ENCODE assay signal across 1 cellular context in the genomic region with DNA sequence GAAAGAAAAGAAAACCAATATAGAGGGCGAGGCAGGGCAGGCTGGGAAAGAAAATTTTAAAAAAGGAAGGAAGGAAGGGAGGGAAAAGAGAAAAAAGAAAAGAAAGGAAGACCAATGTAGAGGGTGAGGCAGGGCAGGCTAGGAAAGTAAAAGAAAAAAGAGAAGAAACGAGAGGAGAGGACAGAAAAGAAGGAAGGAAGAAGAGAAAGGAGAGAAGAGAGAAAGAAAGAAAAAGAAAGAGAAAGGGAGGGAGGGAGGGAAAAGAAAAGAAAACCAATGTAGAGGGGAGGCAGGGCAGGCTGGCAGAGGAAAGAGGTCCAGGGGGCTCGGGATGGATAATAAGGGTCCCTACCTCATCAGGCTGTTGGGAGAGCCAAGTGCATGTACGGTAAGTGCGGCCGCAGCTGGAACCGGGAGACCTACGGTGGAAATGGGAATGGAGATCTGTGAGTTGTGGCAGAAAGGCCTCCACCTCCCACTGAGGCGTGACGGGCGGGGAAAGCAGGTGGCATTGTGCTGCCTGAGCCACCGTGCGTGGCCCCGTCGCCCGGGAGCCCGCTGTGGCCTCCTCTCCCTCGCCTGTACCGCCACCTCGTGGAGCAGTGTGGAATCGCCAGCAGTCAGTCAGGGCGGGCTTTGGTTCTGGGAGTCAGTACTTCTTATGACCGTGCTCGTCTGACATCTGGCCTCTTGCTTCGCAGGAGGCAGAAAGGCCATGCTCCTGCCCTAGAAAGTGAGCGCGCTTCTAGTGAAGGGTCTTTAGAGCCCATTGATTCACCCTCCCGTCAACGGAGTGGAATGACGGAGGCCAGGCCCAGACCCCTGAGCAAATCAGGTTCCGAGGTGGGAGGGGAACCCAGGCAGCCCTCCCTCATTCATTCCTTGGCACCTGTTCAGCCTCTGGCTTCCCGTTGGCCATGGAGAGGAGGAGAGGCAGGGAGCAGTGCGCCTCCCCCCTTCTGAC.
A peak's percentile ranks its signal among the peaks of the same experiment; 100 is the strongest.
TF ChIP-seq lines count a peak whose summit lies in the region.

No MANE protein-coding gene starts in this region.

TF ChIP-seq in WTC11, 78 proteins besides CTCF, POLR2A, EP300 and RAD21 (continued from another document and continues in another):
- TF ChIP-seq NR1H2 (CRISPR knock-in tag; IDR thresholded peaks at IDR 0.05) (no peak), ZNF121 (CRISPR knock-in tag; IDR thresholded peaks at IDR 0.05) (peak; percentile 77), FOXJ3 (CRISPR knock-in tag; IDR thresholded peaks at IDR 0.05; ENCODE audit: borderline replicate concordance) (no peak), JAZF1 (CRISPR knock-in tag; IDR thresholded peaks at IDR 0.05) (no peak), MXD4 (CRISPR knock-in tag; IDR thresholded peaks at IDR 0.05; ENCODE audit: borderline replicate concordance) (no peak), FOXK1 (CRISPR knock-in tag; IDR thresholded peaks at IDR 0.05) (no peak), TEAD4 (CRISPR knock-in tag; IDR thresholded peaks at IDR 0.05) (no peak), MYBL2 (CRISPR knock-in tag; IDR thresholded peaks at IDR 0.05) (no peak), SP1 (CRISPR knock-in tag; conservative IDR thresholded peaks at IDR 0.05) (0 out of 2 replicates have a peak, but pooled peaks have one; percentile 27), NFATC4 (CRISPR knock-in tag; IDR thresholded peaks at IDR 0.05) (no peak), HMGA2 (CRISPR knock-in tag; IDR thresholded peaks at IDR 0.05) (no peak), IRF2 (CRISPR knock-in tag; IDR thresholded peaks at IDR 0.05; ENCODE audit: borderline replicate concordance, low read depth) (no peak), SMAD4 (CRISPR knock-in tag; IDR thresholded peaks at IDR 0.05) (no peak), GRHL2 (CRISPR knock-in tag; IDR thresholded peaks at IDR 0.05; ENCODE audit: insufficient replicate concordance, severe bottlenecking) (no peak), ZNF423 (CRISPR knock-in tag; IDR thresholded peaks at IDR 0.05) (no peak), JUN (CRISPR knock-in tag; IDR thresholded peaks at IDR 0.05) (no peak), SOX15 (CRISPR knock-in tag; IDR thresholded peaks at IDR 0.05) (no peak), ZNF416 (CRISPR knock-in tag; IDR thresholded peaks at IDR 0.05) (no peak)
- TF ChIP-seq, protein P1, sequence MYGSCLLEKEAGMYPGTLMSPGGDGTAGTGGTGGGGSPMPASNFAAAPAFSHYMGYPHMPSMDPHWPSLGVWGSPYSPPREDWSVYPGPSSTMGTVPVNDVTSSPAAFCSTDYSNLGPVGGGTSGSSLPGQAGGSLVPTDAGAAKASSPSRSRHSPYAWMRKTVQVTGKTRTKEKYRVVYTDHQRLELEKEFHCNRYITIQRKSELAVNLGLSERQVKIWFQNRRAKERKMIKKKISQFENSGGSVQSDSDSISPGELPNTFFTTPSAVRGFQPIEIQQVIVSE (CRISPR knock-in tag; IDR thresholded peaks at IDR 0.05; ENCODE audit: borderline replicate concordance), result no peak
- TF ChIP-seq, protein P2, sequence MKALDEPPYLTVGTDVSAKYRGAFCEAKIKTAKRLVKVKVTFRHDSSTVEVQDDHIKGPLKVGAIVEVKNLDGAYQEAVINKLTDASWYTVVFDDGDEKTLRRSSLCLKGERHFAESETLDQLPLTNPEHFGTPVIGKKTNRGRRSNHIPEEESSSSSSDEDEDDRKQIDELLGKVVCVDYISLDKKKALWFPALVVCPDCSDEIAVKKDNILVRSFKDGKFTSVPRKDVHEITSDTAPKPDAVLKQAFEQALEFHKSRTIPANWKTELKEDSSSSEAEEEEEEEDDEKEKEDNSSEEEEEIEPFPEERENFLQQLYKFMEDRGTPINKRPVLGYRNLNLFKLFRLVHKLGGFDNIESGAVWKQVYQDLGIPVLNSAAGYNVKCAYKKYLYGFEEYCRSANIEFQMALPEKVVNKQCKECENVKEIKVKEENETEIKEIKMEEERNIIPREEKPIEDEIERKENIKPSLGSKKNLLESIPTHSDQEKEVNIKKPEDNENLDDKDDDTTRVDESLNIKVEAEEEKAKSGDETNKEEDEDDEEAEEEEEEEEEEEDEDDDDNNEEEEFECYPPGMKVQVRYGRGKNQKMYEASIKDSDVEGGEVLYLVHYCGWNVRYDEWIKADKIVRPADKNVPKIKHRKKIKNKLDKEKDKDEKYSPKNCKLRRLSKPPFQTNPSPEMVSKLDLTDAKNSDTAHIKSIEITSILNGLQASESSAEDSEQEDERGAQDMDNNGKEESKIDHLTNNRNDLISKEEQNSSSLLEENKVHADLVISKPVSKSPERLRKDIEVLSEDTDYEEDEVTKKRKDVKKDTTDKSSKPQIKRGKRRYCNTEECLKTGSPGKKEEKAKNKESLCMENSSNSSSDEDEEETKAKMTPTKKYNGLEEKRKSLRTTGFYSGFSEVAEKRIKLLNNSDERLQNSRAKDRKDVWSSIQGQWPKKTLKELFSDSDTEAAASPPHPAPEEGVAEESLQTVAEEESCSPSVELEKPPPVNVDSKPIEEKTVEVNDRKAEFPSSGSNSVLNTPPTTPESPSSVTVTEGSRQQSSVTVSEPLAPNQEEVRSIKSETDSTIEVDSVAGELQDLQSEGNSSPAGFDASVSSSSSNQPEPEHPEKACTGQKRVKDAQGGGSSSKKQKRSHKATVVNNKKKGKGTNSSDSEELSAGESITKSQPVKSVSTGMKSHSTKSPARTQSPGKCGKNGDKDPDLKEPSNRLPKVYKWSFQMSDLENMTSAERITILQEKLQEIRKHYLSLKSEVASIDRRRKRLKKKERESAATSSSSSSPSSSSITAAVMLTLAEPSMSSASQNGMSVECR (CRISPR knock-in tag; IDR thresholded peaks at IDR 0.05; ENCODE audit: borderline replicate concordance), result 0 out of 2 replicates have a peak, but pooled peaks have one; percentile 23
- TF ChIP-seq, protein P3, sequence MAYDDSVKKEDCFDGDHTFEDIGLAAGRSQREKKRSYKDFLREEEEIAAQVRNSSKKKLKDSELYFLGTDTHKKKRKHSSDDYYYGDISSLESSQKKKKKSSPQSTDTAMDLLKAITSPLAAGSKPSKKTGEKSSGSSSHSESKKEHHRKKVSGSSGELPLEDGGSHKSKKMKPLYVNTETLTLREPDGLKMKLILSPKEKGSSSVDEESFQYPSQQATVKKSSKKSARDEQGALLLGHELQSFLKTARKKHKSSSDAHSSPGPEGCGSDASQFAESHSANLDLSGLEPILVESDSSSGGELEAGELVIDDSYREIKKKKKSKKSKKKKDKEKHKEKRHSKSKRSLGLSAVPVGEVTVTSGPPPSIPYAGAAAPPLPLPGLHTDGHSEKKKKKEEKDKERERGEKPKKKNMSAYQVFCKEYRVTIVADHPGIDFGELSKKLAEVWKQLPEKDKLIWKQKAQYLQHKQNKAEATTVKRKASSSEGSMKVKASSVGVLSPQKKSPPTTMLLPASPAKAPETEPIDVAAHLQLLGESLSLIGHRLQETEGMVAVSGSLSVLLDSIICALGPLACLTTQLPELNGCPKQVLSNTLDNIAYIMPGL (CRISPR knock-in tag; IDR thresholded peaks at IDR 0.05), result peak; percentile 54; the same call in 1 of the 2 replicates
- TF ChIP-seq, protein P4, sequence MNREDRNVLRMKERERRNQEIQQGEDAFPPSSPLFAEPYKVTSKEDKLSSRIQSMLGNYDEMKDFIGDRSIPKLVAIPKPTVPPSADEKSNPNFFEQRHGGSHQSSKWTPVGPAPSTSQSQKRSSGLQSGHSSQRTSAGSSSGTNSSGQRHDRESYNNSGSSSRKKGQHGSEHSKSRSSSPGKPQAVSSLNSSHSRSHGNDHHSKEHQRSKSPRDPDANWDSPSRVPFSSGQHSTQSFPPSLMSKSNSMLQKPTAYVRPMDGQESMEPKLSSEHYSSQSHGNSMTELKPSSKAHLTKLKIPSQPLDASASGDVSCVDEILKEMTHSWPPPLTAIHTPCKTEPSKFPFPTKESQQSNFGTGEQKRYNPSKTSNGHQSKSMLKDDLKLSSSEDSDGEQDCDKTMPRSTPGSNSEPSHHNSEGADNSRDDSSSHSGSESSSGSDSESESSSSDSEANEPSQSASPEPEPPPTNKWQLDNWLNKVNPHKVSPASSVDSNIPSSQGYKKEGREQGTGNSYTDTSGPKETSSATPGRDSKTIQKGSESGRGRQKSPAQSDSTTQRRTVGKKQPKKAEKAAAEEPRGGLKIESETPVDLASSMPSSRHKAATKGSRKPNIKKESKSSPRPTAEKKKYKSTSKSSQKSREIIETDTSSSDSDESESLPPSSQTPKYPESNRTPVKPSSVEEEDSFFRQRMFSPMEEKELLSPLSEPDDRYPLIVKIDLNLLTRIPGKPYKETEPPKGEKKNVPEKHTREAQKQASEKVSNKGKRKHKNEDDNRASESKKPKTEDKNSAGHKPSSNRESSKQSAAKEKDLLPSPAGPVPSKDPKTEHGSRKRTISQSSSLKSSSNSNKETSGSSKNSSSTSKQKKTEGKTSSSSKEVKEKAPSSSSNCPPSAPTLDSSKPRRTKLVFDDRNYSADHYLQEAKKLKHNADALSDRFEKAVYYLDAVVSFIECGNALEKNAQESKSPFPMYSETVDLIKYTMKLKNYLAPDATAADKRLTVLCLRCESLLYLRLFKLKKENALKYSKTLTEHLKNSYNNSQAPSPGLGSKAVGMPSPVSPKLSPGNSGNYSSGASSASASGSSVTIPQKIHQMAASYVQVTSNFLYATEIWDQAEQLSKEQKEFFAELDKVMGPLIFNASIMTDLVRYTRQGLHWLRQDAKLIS (CRISPR knock-in tag; IDR thresholded peaks at IDR 0.05; ENCODE audit: borderline replicate concordance), result no peak
- TF ChIP-seq, protein P5, sequence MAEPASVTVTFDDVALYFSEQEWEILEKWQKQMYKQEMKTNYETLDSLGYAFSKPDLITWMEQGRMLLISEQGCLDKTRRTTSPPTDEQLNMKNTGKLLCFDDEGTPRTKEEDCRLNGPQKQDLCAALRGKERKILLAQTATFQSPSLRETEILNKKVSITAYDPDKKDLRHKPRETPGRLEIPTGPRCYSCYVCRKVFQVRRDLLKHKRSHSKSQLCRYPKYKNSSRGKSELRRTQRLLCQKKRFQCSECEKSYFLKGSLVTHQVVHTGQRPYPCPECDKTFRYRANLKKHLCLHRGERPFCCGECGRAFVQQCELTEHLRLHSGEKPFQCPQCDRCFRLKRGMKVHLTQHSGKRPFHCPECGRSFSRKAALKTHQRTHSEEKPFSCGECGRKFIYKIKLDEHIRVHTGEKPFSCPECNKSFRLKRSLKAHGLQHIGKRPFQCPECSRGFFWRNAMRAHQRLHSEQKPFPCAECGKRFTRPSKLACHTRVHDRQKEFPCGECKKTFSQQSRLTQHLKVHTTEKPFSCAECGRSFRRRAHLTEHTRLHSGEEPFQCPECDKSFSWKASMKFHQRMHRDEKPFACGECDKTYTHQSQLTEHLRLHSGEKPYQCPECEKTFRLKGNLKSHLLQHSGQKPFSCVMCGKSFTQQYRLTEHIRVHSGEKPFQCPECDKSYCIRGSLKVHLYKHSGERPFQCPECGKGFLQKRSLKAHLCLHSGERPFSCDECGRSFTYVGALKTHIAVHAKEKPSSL (CRISPR knock-in tag; conservative IDR thresholded peaks at IDR 0.05), result no peak
- TF ChIP-seq, protein P6, sequence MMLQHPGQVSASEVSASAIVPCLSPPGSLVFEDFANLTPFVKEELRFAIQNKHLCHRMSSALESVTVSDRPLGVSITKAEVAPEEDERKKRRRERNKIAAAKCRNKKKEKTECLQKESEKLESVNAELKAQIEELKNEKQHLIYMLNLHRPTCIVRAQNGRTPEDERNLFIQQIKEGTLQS (CRISPR knock-in tag; conservative IDR thresholded peaks at IDR 0.05), result no peak
- TF ChIP-seq, protein P7, sequence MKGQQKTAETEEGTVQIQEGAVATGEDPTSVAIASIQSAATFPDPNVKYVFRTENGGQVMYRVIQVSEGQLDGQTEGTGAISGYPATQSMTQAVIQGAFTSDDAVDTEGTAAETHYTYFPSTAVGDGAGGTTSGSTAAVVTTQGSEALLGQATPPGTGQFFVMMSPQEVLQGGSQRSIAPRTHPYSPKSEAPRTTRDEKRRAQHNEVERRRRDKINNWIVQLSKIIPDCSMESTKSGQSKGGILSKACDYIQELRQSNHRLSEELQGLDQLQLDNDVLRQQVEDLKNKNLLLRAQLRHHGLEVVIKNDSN (CRISPR knock-in tag; IDR thresholded peaks at IDR 0.05), result no peak
- TF ChIP-seq, protein P8, sequence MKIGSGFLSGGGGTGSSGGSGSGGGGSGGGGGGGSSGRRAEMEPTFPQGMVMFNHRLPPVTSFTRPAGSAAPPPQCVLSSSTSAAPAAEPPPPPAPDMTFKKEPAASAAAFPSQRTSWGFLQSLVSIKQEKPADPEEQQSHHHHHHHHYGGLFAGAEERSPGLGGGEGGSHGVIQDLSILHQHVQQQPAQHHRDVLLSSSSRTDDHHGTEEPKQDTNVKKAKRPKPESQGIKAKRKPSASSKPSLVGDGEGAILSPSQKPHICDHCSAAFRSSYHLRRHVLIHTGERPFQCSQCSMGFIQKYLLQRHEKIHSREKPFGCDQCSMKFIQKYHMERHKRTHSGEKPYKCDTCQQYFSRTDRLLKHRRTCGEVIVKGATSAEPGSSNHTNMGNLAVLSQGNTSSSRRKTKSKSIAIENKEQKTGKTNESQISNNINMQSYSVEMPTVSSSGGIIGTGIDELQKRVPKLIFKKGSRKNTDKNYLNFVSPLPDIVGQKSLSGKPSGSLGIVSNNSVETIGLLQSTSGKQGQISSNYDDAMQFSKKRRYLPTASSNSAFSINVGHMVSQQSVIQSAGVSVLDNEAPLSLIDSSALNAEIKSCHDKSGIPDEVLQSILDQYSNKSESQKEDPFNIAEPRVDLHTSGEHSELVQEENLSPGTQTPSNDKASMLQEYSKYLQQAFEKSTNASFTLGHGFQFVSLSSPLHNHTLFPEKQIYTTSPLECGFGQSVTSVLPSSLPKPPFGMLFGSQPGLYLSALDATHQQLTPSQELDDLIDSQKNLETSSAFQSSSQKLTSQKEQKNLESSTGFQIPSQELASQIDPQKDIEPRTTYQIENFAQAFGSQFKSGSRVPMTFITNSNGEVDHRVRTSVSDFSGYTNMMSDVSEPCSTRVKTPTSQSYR (CRISPR knock-in tag; IDR thresholded peaks at IDR 0.05), result 0 out of 2 replicates have a peak, but pooled peaks have one; percentile 37
- TF ChIP-seq, protein P9, sequence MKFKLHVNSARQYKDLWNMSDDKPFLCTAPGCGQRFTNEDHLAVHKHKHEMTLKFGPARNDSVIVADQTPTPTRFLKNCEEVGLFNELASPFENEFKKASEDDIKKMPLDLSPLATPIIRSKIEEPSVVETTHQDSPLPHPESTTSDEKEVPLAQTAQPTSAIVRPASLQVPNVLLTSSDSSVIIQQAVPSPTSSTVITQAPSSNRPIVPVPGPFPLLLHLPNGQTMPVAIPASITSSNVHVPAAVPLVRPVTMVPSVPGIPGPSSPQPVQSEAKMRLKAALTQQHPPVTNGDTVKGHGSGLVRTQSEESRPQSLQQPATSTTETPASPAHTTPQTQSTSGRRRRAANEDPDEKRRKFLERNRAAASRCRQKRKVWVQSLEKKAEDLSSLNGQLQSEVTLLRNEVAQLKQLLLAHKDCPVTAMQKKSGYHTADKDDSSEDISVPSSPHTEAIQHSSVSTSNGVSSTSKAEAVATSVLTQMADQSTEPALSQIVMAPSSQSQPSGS (CRISPR knock-in tag; IDR thresholded peaks at IDR 0.05; ENCODE audit: borderline replicate concordance, low read depth), result no peak
- TF ChIP-seq, protein P10, sequence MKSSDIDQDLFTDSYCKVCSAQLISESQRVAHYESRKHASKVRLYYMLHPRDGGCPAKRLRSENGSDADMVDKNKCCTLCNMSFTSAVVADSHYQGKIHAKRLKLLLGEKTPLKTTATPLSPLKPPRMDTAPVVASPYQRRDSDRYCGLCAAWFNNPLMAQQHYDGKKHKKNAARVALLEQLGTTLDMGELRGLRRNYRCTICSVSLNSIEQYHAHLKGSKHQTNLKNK (CRISPR knock-in tag; IDR thresholded peaks at IDR 0.05), result no peak
- TF ChIP-seq, protein P11, sequence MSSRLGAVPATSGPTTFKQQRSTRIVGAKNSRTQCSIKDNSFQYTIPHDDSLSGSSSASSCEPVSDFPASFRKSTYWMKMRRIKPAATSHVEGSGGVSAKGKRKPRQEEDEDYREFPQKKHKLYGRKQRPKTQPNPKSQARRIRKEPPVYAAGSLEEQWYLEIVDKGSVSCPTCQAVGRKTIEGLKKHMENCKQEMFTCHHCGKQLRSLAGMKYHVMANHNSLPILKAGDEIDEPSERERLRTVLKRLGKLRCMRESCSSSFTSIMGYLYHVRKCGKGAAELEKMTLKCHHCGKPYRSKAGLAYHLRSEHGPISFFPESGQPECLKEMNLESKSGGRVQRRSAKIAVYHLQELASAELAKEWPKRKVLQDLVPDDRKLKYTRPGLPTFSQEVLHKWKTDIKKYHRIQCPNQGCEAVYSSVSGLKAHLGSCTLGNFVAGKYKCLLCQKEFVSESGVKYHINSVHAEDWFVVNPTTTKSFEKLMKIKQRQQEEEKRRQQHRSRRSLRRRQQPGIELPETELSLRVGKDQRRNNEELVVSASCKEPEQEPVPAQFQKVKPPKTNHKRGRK (CRISPR knock-in tag; IDR thresholded peaks at IDR 0.05; ENCODE audit: borderline replicate concordance), result 0 out of 2 replicates have a peak, but pooled peaks have one; percentile 57
